ENCODE assay signal across 24 cellular contexts in genomic region chr12:121720762-121721161, GRCh38. TPM values are rescaled to one million over a fixed set of nuclear protein-coding genes. Genes with fewer than 3 reads are reported as not detected.
DNase-seq lines count a peak whose midpoint lies in the region; ATAC-seq and TF ChIP-seq lines count a peak whose summit lies in the region.
"Had no signal": no experiment of that assay in that cellular context is flagged by ENCODE, and none has a peak within 500 bp of the region (broad histone marks: within the 10 kb centered on the region; RNA-seq: fewer than 3 reads in every experiment).

No MANE protein-coding gene starts in this region.

- H3K36me3 ChIP-seq in psoas muscle (ENCODE audit: insufficient read depth in 1 of 2, low read depth in 1 of 2), result peaks cover 5 to 18% of the 10 kb centered on the region in 2 donors
- H3K36me3 ChIP-seq: thoracic aorta had no signal

- intact Hi-C loops in psoas muscle (cut with DNase I), result no loop called here

- no peak for ATAC-seq in psoas muscle

- TF ChIP-seq CTCF in AG10803 (conservative IDR thresholded peaks at IDR 0.05; ENCODE audit: low read length) (no peak), RWPE1 (conservative IDR thresholded peaks at IDR 0.05; ENCODE audit: low read depth) (no peak), fibroblast of villous mesenchyme (IDR thresholded peaks at IDR 0.05; ENCODE audit: insufficient read depth, low read depth, low read length) (no peak), psoas muscle (IDR thresholded peaks at IDR 0.05) (no peak)

- WGBS in psoas muscle, 3 donors, result 87 to 94% (median 89%) methylated on average over 5 of the region's 5 CpGs

- H3K4me3 ChIP-seq in AG10803 (ENCODE audit: low read length), result no peak overlapping the region
- no peak overlapping the region for H3K4me3 ChIP-seq in fibroblast of villous mesenchyme (ENCODE audit: low read depth, low read length)
- H3K4me3 ChIP-seq in psoas muscle, result no peak overlapping the region
- H3K4me3 ChIP-seq: ascending aorta, SJCRH30, thoracic aorta had no signal

- no peaks in the 10 kb centered on the region for H3K9me3 ChIP-seq in psoas muscle
- H3K9me3 ChIP-seq: ascending aorta, SJCRH30, thoracic aorta had no signal

- DNase-seq in AG10803 (ENCODE audit: low read depth) (peak; percentile 19), RWPE1 (ENCODE audit: low spot score) (no peak), fibroblast of villous mesenchyme (ENCODE audit: low read depth) (peak; percentile 60), psoas muscle (no peak), NOMO-1 treated with dmso at 0.1 percent for 144 hours (lab: John Stamatoyannopoulos, UW; ENCODE audit: unreplicated experiment) (no peak), GOT3 (lab: John Stamatoyannopoulos, UW) (no peak), SK-N-DZ (ENCODE audit: low spot score) (no peak)
- DNase-seq: activated CD4-positive, alpha-beta T cell treated with anti-CD3 and anti-CD28 coated beads, Interleukin-2, amount 50 U/mL, for 1 hour; activated T-cell treated with anti-CD3 and anti-CD28 coated beads, Interleukin-2, amount 50 U/mL, for 48 hours; cortex of kidney; DMS79; effector memory CD4-positive, alpha-beta T cell; NCI-H1048; NCI-H1694; NCI-H82; stimulated activated CD4-positive, alpha-beta T cell treated with anti-CD3 and anti-CD28 coated beads, Interleukin-1b, Interleukin-23, amount 100 ng/mL, for 48 hours; T-helper 1 cell had no signal

- CTCF ChIA-PET in RWPE1 (lab: Yijun Ruan, JAX), result interaction anchor here (0.6 to 2.6 kb wide), 2 partner anchors 24 to 73 kb away, joined by 3 to 8 read pairs; partner anchors contain the start of gene RHOF

- POLR2A ChIA-PET in RWPE1 (lab: Yijun Ruan, JAX; ENCODE audit: low non-redundant PET), result no interaction called here

- H3K27ac ChIP-seq in RWPE1 (peak overlapping the region; percentile 55), psoas muscle (peak overlapping the region; percentile 94)
- H3K27ac ChIP-seq: ascending aorta, C4-2B, foreskin keratinocyte, parathyroid adenoma, SJCRH30, thoracic aorta had no signal

- no peaks in the 10 kb centered on the region for H3K27me3 ChIP-seq in psoas muscle (ENCODE audit: insufficient read depth in 3 of 3, low read length in 2 of 3)
- H3K27me3 ChIP-seq: ascending aorta, foreskin keratinocyte, SJCRH30 had no signal

- H3K4me1 ChIP-seq in psoas muscle, result peaks cover 28% of the 10 kb centered on the region
- H3K4me1 ChIP-seq: ascending aorta, foreskin keratinocyte had no signal

RNA-seq across cellular contexts. Expression of gene TMEM120B, which starts 8.2 kb away (rescaled TPM):
- total RNA-seq in fibroblast of villous mesenchyme (14.5 and 16.4 TPM in 2 replicates), psoas muscle (10 to 100 TPM; 11.4 to 21.2 (median 15.5) TPM)
- polyA plus RNA-seq in psoas muscle, result 10 to 100 TPM; 11.0 to 29.7 (median 12.7) TPM
- 16.9 and 18.2 TPM in 2 replicates for polyA plus RNA-seq in SK-N-DZ (2014; cell fraction: cytosol; rRNA removed)
- 58.7 and 60.7 TPM in 2 replicates for polyA plus RNA-seq in SK-N-DZ (2014; cell fraction: nucleus; rRNA removed)

RNA-seq across cellular contexts. Expression of gene MORN3, which starts 51.3 kb away (rescaled TPM):
- total RNA-seq in fibroblast of villous mesenchyme, result 0.32 TPM in 1 of 2 replicates, not detected in the other
- total RNA-seq in psoas muscle, result not detected
- polyA plus RNA-seq in psoas muscle, result under 1 TPM in 2 of 3 donors, not detected in 1; under 0.01 to 0.12 TPM
- 0.82 and 1.1 TPM in 2 replicates for polyA plus RNA-seq in SK-N-DZ (2014; cell fraction: cytosol; rRNA removed)
- polyA plus RNA-seq in SK-N-DZ (2014; cell fraction: nucleus; rRNA removed), result 0.24 and 0.26 TPM in 2 replicates
- total RNA-seq: ascending aorta, mammary epithelial cell had no signal

Comparison
In these comparisons a context has a peak if more than half of its experiments do, and no peak if none do; other contexts are left out.
1. DNase-seq: peak in AG10803 (single experiment) and fibroblast of villous mesenchyme (single experiment); none in RWPE1 (single experiment), psoas muscle (0 of 2), NOMO-1 treated with dmso at 0.1 percent for 144 hours (single experiment), GOT3 (single experiment) and SK-N-DZ (single experiment).